20 cellular contexts compared by ENCODE assay signal in genomic region chr3:55597638-55598037, GRCh38.
"Had no signal": no experiment of that assay in that cellular context is flagged by ENCODE, and none has a peak within 500 bp of the region (broad histone marks: within the 10 kb centered on the region; RNA-seq: fewer than 3 reads in every experiment).

No MANE protein-coding gene starts in this region.

- H3K9me3 Mint-ChIP-seq: endodermal cell had no signal

- H3K27me3 ChIP-seq: esophagus muscularis mucosa, gastrocnemius medialis, pancreas had no signal

- ATAC-seq: gastrocnemius medialis, heart right ventricle, left lung, lower lobe of right lung, pancreas, right cardiac atrium had no signal

- H3K36me3 ChIP-seq: esophagus muscularis mucosa, gastrocnemius medialis, heart right ventricle, left lung, lower lobe of right lung, pancreas had no signal

- H3K4me3 Mint-ChIP-seq: endodermal cell, naive B cell, nephron, type B pancreatic cell had no signal

- H3K27ac ChIP-seq: coronary artery, esophagus muscularis mucosa, gastrocnemius medialis, heart right ventricle, left lung, lower lobe of right lung, pancreas had no signal

- H3K9me3 ChIP-seq: esophagus muscularis mucosa, gastrocnemius medialis, heart right ventricle, left lung, lower lobe of right lung, pancreas had no signal

- H3K4me1 ChIP-seq: gastrocnemius medialis, heart right ventricle, left lung, lower lobe of right lung, pancreas had no signal

- H3K4me1 Mint-ChIP-seq: endodermal cell, naive B cell had no signal

- H3K27ac Mint-ChIP-seq: endodermal cell, naive B cell, nephron, progenitor cell of endocrine pancreas, type B pancreatic cell had no signal

- H3K4me2 ChIP-seq: smooth muscle cell had no signal

- H3K4me3 ChIP-seq: coronary artery, esophagus muscularis mucosa, gastrocnemius medialis, heart right ventricle, left lung, lower lobe of right lung, pancreas, smooth muscle cell had no signal

- DNase-seq: effector CD4-positive, alpha-beta T cell; endodermal cell; gastrocnemius medialis; heart right ventricle; hypothalamus; left lung; lower lobe of right lung; mesenchymal stem cell; naive B cell; occipital lobe; pancreas; right cardiac atrium; stimulated activated CD4-positive, alpha-beta T cell treated with anti-CD3 and anti-CD28 coated beads, Interleukin-2, amount 100 ng/mL, for 48 hours; stimulated activated naive CD4-positive, alpha-beta T cell treated with Interleukin-2 at 50 U/mL for 16 hours had no signal
